Comparison of ENCODE assay signal across 28 cellular contexts in genomic region chr6:32617751-32618150, GRCh38. TPM values are rescaled to one million over a fixed set of nuclear protein-coding genes. Genes with fewer than 3 reads are reported as not detected.
"Had no signal": no experiment of that assay in that cellular context is flagged by ENCODE, and none has a peak within 500 bp of the region (broad histone marks: within the 10 kb centered on the region; RNA-seq: fewer than 3 reads in every experiment).

No MANE protein-coding gene starts in this region.

- ATAC-seq: K562 had no signal

- H3K4me1 ChIP-seq: SJSA1 had no signal

- H3K27me3 ChIP-seq: SJSA1 had no signal

- H3K9me3 ChIP-seq: SJSA1 had no signal

- H3K36me3 ChIP-seq: SJSA1 had no signal

- DNase-seq: MV-4-11, NCI-H1048, NCI-H1105, NCI-H1417, NCI-H1436 treated with DMSO at 0.1 percent for 48 hours, NCI-H1694, NCI-H187 treated with DMSO at 0.1 percent for 48 hours, NCI-H2029 treated with DMSO at 0.1 percent for 48 hours, NCI-H2171 treated with DMSO at 0.1 percent for 48 hours, NCI-H345, NCI-H524, NCI-H526 treated with DMSO at 0.1 percent for 48 hours, NCI-H748 treated with DMSO at 0.1 percent for 48 hours, Right ventricle myocardium superior, RPMI8226, SIG-M5, SW 1271 had no signal

- H3K27ac ChIP-seq: HL-60, KMS-11, SJSA1, SK-N-MC had no signal

- H3K4me2 ChIP-seq: KMS-11 had no signal

- H3K27me3 Mint-ChIP-seq: IgD-negative memory B cell had no signal

- H3K4me3 ChIP-seq: K562, SJSA1, SK-N-MC had no signal

- FAIRE-seq: HTR-8/SVneo, K562, RCC 7860 had no signal

- H3K9ac ChIP-seq: KMS-11 had no signal

RNA-seq across cellular contexts. Expression of gene HLA-DQA1, which starts 19.5 kb away (rescaled TPM):
- total RNA-seq: LHCN-M2, MCF 10A, NCI-H460, SJSA1 had no signal

RNA-seq across cellular contexts. Expression of gene HLA-DRB1, which starts 28.1 kb away (rescaled TPM):
- total RNA-seq: MCF 10A, SJSA1 had no signal

RNA-seq across cellular contexts. Expression of gene HLA-DQB1, which starts 48.7 kb away (rescaled TPM):
- total RNA-seq: LHCN-M2, MCF 10A, SJSA1 had no signal
- polyA plus RNA-seq: K562 had no signal
